7 cellular contexts compared by ENCODE assay signal in genomic region chr10:16716051-16716450, GRCh38.
"Had no signal": no experiment of that assay in that cellular context is flagged by ENCODE, and none has a peak within 500 bp of the region (broad histone marks: within the 10 kb centered on the region; RNA-seq: fewer than 3 reads in every experiment).

No MANE protein-coding gene starts in this region.

- H3K4me1 ChIP-seq: HAP-1 had no signal

- H3K27ac ChIP-seq: GM23248 had no signal

- H3K27me3 Mint-ChIP-seq: IgD-negative memory B cell had no signal

- H3K4me3 Mint-ChIP-seq: HFFc6, IgD-negative memory B cell had no signal

- H3K4me3 ChIP-seq: GM23248, HAP-1 had no signal

- DNase-seq: GM23248, GOT3, H7, HFFc6, KBM-7 had no signal

- H3K4me1 Mint-ChIP-seq: IgD-negative memory B cell had no signal

- H3K9me3 ChIP-seq: HAP-1 had no signal

- H3K36me3 ChIP-seq: HAP-1 had no signal

- H3K27ac Mint-ChIP-seq: HFFc6, IgD-negative memory B cell had no signal
